ENCODE assay signal across 29 cellular contexts in genomic region chrX:70175338-70175737, GRCh38. TPM values are rescaled to one million over a fixed set of nuclear protein-coding genes. Genes with fewer than 3 reads are reported as not detected.
"Had no signal": no experiment of that assay in that cellular context is flagged by ENCODE, and none has a peak within 500 bp of the region (broad histone marks: within the 10 kb centered on the region; RNA-seq: fewer than 3 reads in every experiment).

No MANE protein-coding gene starts in this region.

- DNase-seq: activated CD4-positive, alpha-beta T cell treated with anti-CD3 and anti-CD28 coated beads, Interleukin-2, amount 50 U/mL, for 1 hour; activated CD4-positive, CD25-positive, alpha-beta regulatory T cell treated with anti-CD3 and anti-CD28 coated beads, Interleukin-2, amount 50 U/mL, for 72 hours; activated CD8-positive, alpha-beta memory T cell treated with anti-CD3 and anti-CD28 coated beads, Interleukin-2, amount 50 U/mL, for 4 hours; activated effector memory CD4-positive, alpha-beta T cell treated with Interleukin-2 at 50 U/mL for 16 hours; activated naive CD4-positive, alpha-beta T cell treated with anti-CD3 and anti-CD28 coated beads, Interleukin-2, amount 10 ng/mL, durations not matched to agents 7 days and 5 days; activated naive CD8-positive, alpha-beta T cell treated with anti-CD3 and anti-CD28 coated beads, Interleukin-2, amount 50 U/mL, for 24 hours; activated T-cell treated with anti-CD3 and anti-CD28 coated beads, Interleukin-2, amount 50 U/mL, for 4 hours; aorta; brain microvascular endothelial cell; colonic mucosa; endodermal cell; foreskin keratinocyte; left colon; lower lobe of right lung; natural killer cell; pancreas; stimulated activated CD4-positive, alpha-beta T cell treated with anti-CD3 and anti-CD28 coated beads, Interleukin-4, amount 100 ng/mL, for 1 hour; stimulated activated naive CD8-positive, alpha-beta T cell treated with anti-CD3 and anti-CD28 coated beads, Interleukin-15, amount 100 ng/mL, for 72 hours; T-helper 9 cell; upper lobe of left lung had no signal

- H3K4me1 ChIP-seq: colonic mucosa, lower lobe of right lung, pancreas, upper lobe of left lung had no signal

- H3K27ac Mint-ChIP-seq: activated naive CD4-positive, alpha-beta T cell treated with anti-CD3 and anti-CD28 coated beads, Interleukin-2, amount 10 ng/mL, durations not matched to agents 7 days and 5 days; activated naive CD8-positive, alpha-beta T cell treated with anti-CD3 and anti-CD28 coated beads, Interleukin-2, amount 50 U/mL, for 24 hours; endodermal cell; natural killer cell; stimulated activated naive CD8-positive, alpha-beta T cell treated with anti-CD3 and anti-CD28 coated beads, Interleukin-15, amount 100 ng/mL, for 72 hours had no signal

- ATAC-seq: activated naive CD8-positive, alpha-beta T cell treated with anti-CD3 and anti-CD28 coated beads, Interleukin-2, amount 50 U/mL, for 24 hours; activated T-cell treated with anti-CD3 and anti-CD28 coated beads, Interleukin-2, amount 50 U/mL, for 4 hours; foreskin keratinocyte; left colon; lower lobe of right lung; natural killer cell; pancreas; sciatic nerve; stimulated activated naive CD8-positive, alpha-beta T cell treated with anti-CD3 and anti-CD28 coated beads, Interleukin-15, amount 100 ng/mL, for 72 hours had no signal

- H3K4me2 ChIP-seq: hepatocyte, smooth muscle cell had no signal

- H3K4me3 Mint-ChIP-seq: activated naive CD4-positive, alpha-beta T cell treated with anti-CD3 and anti-CD28 coated beads, Interleukin-2, amount 10 ng/mL, durations not matched to agents 7 days and 5 days; activated naive CD8-positive, alpha-beta T cell treated with anti-CD3 and anti-CD28 coated beads, Interleukin-2, amount 50 U/mL, for 24 hours; activated T-cell treated with anti-CD3 and anti-CD28 coated beads, Interleukin-2, amount 50 U/mL, for 4 hours; central memory CD8-positive, alpha-beta T cell; endodermal cell; natural killer cell; stimulated activated naive CD8-positive, alpha-beta T cell treated with anti-CD3 and anti-CD28 coated beads, Interleukin-15, amount 100 ng/mL, for 72 hours had no signal

- H3K4me1 Mint-ChIP-seq: central memory CD8-positive, alpha-beta T cell had no signal

- H3K4me3 ChIP-seq: colonic mucosa, hepatocyte, lower lobe of right lung, pancreas, smooth muscle cell, upper lobe of left lung had no signal

- H3K27me3 ChIP-seq: brain microvascular endothelial cell, colonic mucosa, foreskin keratinocyte, hepatocyte, upper lobe of left lung had no signal

- H3K9me3 Mint-ChIP-seq: activated naive CD4-positive, alpha-beta T cell treated with anti-CD3 and anti-CD28 coated beads, Interleukin-2, amount 10 ng/mL, durations not matched to agents 7 days and 5 days; activated naive CD8-positive, alpha-beta T cell treated with anti-CD3 and anti-CD28 coated beads, Interleukin-2, amount 50 U/mL, for 24 hours; activated T-cell treated with anti-CD3 and anti-CD28 coated beads, Interleukin-2, amount 50 U/mL, for 4 hours; central memory CD8-positive, alpha-beta T cell; natural killer cell; stimulated activated naive CD8-positive, alpha-beta T cell treated with anti-CD3 and anti-CD28 coated beads, Interleukin-15, amount 100 ng/mL, for 72 hours had no signal

- H3K36me3 ChIP-seq: brain microvascular endothelial cell, colonic mucosa, lower lobe of right lung, pancreas, upper lobe of left lung had no signal

- H3K36me3 Mint-ChIP-seq: activated naive CD4-positive, alpha-beta T cell treated with anti-CD3 and anti-CD28 coated beads, Interleukin-2, amount 10 ng/mL, durations not matched to agents 7 days and 5 days; natural killer cell had no signal

- H3K27ac ChIP-seq: colonic mucosa, epithelial cell of prostate, foreskin keratinocyte, hepatocyte, lower lobe of right lung, pancreas, upper lobe of left lung had no signal

- FAIRE-seq: islet of Langerhans, pancreas had no signal

- H3K9me3 ChIP-seq: colonic mucosa, lower lobe of right lung, pancreas, upper lobe of left lung had no signal

- H3K27me3 Mint-ChIP-seq: activated naive CD4-positive, alpha-beta T cell treated with anti-CD3 and anti-CD28 coated beads, Interleukin-2, amount 10 ng/mL, durations not matched to agents 7 days and 5 days; activated naive CD8-positive, alpha-beta T cell treated with anti-CD3 and anti-CD28 coated beads, Interleukin-2, amount 50 U/mL, for 24 hours; central memory CD8-positive, alpha-beta T cell; stimulated activated naive CD8-positive, alpha-beta T cell treated with anti-CD3 and anti-CD28 coated beads, Interleukin-15, amount 100 ng/mL, for 72 hours had no signal

RNA-seq across cellular contexts. Expression of gene DGAT2L6, which starts 1.9 kb away (rescaled TPM):
- total RNA-seq: activated T-cell treated with anti-CD3 and anti-CD28 coated beads, Interleukin-2, amount 50 U/mL, for 4 hours; aorta; colonic mucosa; endodermal cell; fibroblast of lung; foreskin keratinocyte; hepatocyte; left colon; lower lobe of right lung; natural killer cell; pancreas; pulmonary artery endothelial cell; sciatic nerve; smooth muscle cell; temporal lobe; upper lobe of left lung had no signal
- polyA plus RNA-seq: aorta, fibroblast of lung, foreskin keratinocyte, hepatocyte, pancreas, smooth muscle cell had no signal

RNA-seq across cellular contexts. Expression of gene AWAT1, which starts 59.1 kb away (rescaled TPM):
- total RNA-seq: activated T-cell treated with anti-CD3 and anti-CD28 coated beads, Interleukin-2, amount 50 U/mL, for 4 hours; aorta; colonic mucosa; endodermal cell; fibroblast of lung; foreskin keratinocyte; hepatocyte; left colon; lower lobe of right lung; natural killer cell; pancreas; pulmonary artery endothelial cell; sciatic nerve; smooth muscle cell; temporal lobe; upper lobe of left lung had no signal
- polyA plus RNA-seq: aorta, fibroblast of lung, foreskin keratinocyte, hepatocyte, pancreas, smooth muscle cell had no signal
